In genomic region chr16:67459066-67459857, GRCh38 we compare ENCODE assay signal across 1 cellular context.
TF ChIP-seq lines count a peak whose summit lies in the region.

No MANE protein-coding gene starts in this region.

TF ChIP-seq in WTC11, 78 proteins besides CTCF, POLR2A, EP300 and RAD21 (continued from another document):
- TF ChIP-seq, protein P1, sequence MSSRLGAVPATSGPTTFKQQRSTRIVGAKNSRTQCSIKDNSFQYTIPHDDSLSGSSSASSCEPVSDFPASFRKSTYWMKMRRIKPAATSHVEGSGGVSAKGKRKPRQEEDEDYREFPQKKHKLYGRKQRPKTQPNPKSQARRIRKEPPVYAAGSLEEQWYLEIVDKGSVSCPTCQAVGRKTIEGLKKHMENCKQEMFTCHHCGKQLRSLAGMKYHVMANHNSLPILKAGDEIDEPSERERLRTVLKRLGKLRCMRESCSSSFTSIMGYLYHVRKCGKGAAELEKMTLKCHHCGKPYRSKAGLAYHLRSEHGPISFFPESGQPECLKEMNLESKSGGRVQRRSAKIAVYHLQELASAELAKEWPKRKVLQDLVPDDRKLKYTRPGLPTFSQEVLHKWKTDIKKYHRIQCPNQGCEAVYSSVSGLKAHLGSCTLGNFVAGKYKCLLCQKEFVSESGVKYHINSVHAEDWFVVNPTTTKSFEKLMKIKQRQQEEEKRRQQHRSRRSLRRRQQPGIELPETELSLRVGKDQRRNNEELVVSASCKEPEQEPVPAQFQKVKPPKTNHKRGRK (CRISPR knock-in tag; IDR thresholded peaks at IDR 0.05; ENCODE audit: borderline replicate concordance) = no peak
- no peak for TF ChIP-seq TEAD1 (CRISPR knock-in tag; IDR thresholded peaks at IDR 0.05)
- no peak for TF ChIP-seq ELF4 (CRISPR knock-in tag; IDR thresholded peaks at IDR 0.05; ENCODE audit: low read depth)
- no peak for TF ChIP-seq NR2C2 (CRISPR knock-in tag; IDR thresholded peaks at IDR 0.05)
- no peak for TF ChIP-seq ZNF416 (CRISPR knock-in tag; IDR thresholded peaks at IDR 0.05)
- no peak for TF ChIP-seq CREM (CRISPR knock-in tag; IDR thresholded peaks at IDR 0.05)
- TF ChIP-seq FOXK1 (CRISPR knock-in tag; IDR thresholded peaks at IDR 0.05) = no peak
